In genomic region chr2:121519153-121519552, GRCh38 we compare ENCODE assay signal across 27 cellular contexts. TPM values are rescaled to one million over a fixed set of nuclear protein-coding genes. Genes with fewer than 3 reads are reported as not detected.
DNase-seq lines count a peak whose midpoint lies in the region; ATAC-seq and TF ChIP-seq lines count a peak whose summit lies in the region.
"Had no signal": no experiment of that assay in that cellular context is flagged by ENCODE, and none has a peak within 500 bp of the region (broad histone marks: within the 10 kb centered on the region; RNA-seq: fewer than 3 reads in every experiment).

No MANE protein-coding gene starts in this region.

- H3K27ac ChIP-seq in heart left ventricle = no peak overlapping the region
- no peak overlapping the region for H3K27ac ChIP-seq in left ventricle myocardium inferior (replicated peaks)
- peak overlapping the region; percentile 40 for H3K27ac ChIP-seq in neuronal stem cell (replicated peaks; ENCODE audit: low read length)
- H3K27ac ChIP-seq in upper lobe of right lung = no peak overlapping the region
- H3K27ac ChIP-seq in Peyer's patch = no peak overlapping the region
- H3K27ac ChIP-seq: parathyroid adenoma, VCaP had no signal

- no peak overlapping the region for H2BK5ac ChIP-seq in neuronal stem cell (ENCODE audit: low read length)

- H4K91ac ChIP-seq in neuronal stem cell (ENCODE audit: low read depth, low read length, poor library complexity) = no peak overlapping the region

- intact Hi-C loops in heart left ventricle (cut with DNase I) (no loop called here), left ventricle myocardium inferior (cut with micrococcal nuclease) (no loop called here), upper lobe of right lung (cut with DNase I) (no loop called here)

- no peak overlapping the region for H2AK5ac ChIP-seq in neuronal stem cell (ENCODE audit: low read depth, low read length)

- H3K4me1 ChIP-seq in heart left ventricle (peaks cover 0 to 19% (median 3%) of the 10 kb centered on the region in 12 donors), left ventricle myocardium inferior (peaks cover 24% of the 10 kb centered on the region), neuronal stem cell (ENCODE audit: control insufficient read depth in 2 of 2, insufficient read depth in 1 of 2, low read depth in 1 of 2, low read length in 2 of 2) (peaks cover 24 to 31% of the 10 kb centered on the region in 2 donors), upper lobe of right lung (no peaks in the 10 kb centered on the region), Peyer's patch (no peaks in the 10 kb centered on the region)

- no peak overlapping the region for H3K9ac ChIP-seq in neuronal stem cell (ENCODE audit: low read depth, low read length, poor library complexity)
- H3K9ac ChIP-seq: parathyroid adenoma had no signal

- peaks cover 50% of the 10 kb centered on the region for H3K36me3 Mint-ChIP-seq in effector memory CD8-positive, alpha-beta T cell (ENCODE audit: insufficient read depth)

- no peaks in the 10 kb centered on the region for H3K27me3 Mint-ChIP-seq in effector memory CD8-positive, alpha-beta T cell
- H3K27me3 Mint-ChIP-seq: activated naive CD8-positive, alpha-beta T cell treated with anti-CD3 and anti-CD28 coated beads, Interleukin-2, amount 10 ng/mL, durations not matched to agents 7 days and 5 days; T-cell had no signal

- no peak overlapping the region for H3K23ac ChIP-seq in neuronal stem cell (ENCODE audit: low read depth, low read length, poor library complexity)

- H4K8ac ChIP-seq in neuronal stem cell (ENCODE audit: low read depth, low read length) = no peak overlapping the region

- H2BK15ac ChIP-seq in neuronal stem cell (ENCODE audit: low read length) = no peak overlapping the region

- ATAC-seq in heart left ventricle (peak in 3 of 4 donors; percentile 54 to 75 (median 65)), upper lobe of right lung (peak; percentile 40), HG03196 (IDR thresholded peaks at IDR 0.05; ENCODE audit: unreplicated experiment) (no peak)
- no peak for ATAC-seq in effector memory CD8-positive, alpha-beta T cell (replicated peaks)
- ATAC-seq: left lobe of liver, T-cell had no signal

- DNase-seq in heart left ventricle (no peak), left ventricle myocardium inferior (no peak), neuronal stem cell (ENCODE audit: low spot score) (no peak), upper lobe of right lung (no peak), NCI-H774 (lab: John Stamatoyannopoulos, UW) (no peak), Peyer's patch (no peak)
- no peak for DNase-seq in effector memory CD8-positive, alpha-beta T cell
- DNase-seq: activated CD4-positive, alpha-beta T cell treated with anti-CD3 and anti-CD28 coated beads, Interleukin-2, amount 50 U/mL, for 48 hours; activated naive CD8-positive, alpha-beta T cell treated with anti-CD3 and anti-CD28 coated beads, Interleukin-2, amount 10 ng/mL, durations not matched to agents 7 days and 5 days; DMS53; Kasumi-1; NCI-H1092 treated with DMSO at 0.1 percent for 48 hours; NCI-H2029 treated with DMSO at 0.1 percent for 48 hours; NCI-H510A; SIG-M5; stimulated activated CD4-positive, alpha-beta T cell treated with anti-CD3 and anti-CD28 coated beads, Interleukin-4, amount 100 ng/mL, for 4 hours; T-cell had no signal

- H3K4ac ChIP-seq in neuronal stem cell (ENCODE audit: low read length) = no peak overlapping the region

- H3K9me3 Mint-ChIP-seq in effector memory CD8-positive, alpha-beta T cell = no peaks in the 10 kb centered on the region
- H3K9me3 Mint-ChIP-seq: activated naive CD8-positive, alpha-beta T cell treated with anti-CD3 and anti-CD28 coated beads, Interleukin-2, amount 10 ng/mL, durations not matched to agents 7 days and 5 days; T-cell had no signal

- H3K4me3 ChIP-seq in heart left ventricle (no peak overlapping the region), left ventricle myocardium inferior (no peak overlapping the region), neuronal stem cell (ENCODE audit: low read length in 2 of 2) (no peak overlapping the region), upper lobe of right lung (no peak overlapping the region), Peyer's patch (no peak overlapping the region)
- H3K4me3 ChIP-seq: smooth muscle cell had no signal

- no peak overlapping the region for H3K4me2 ChIP-seq in neuronal stem cell (ENCODE audit: insufficient read depth, low read length, poor library complexity, severe bottlenecking)
- H3K4me2 ChIP-seq: smooth muscle cell had no signal

- H3K14ac ChIP-seq in neuronal stem cell (ENCODE audit: low read length) = no peak overlapping the region

- H2BK120ac ChIP-seq in neuronal stem cell (ENCODE audit: low read depth, low read length) = no peak overlapping the region

- no peak overlapping the region for H3K4me3 Mint-ChIP-seq in effector memory CD8-positive, alpha-beta T cell
- H3K4me3 Mint-ChIP-seq: activated naive CD8-positive, alpha-beta T cell treated with anti-CD3 and anti-CD28 coated beads, Interleukin-2, amount 10 ng/mL, durations not matched to agents 7 days and 5 days; T-cell had no signal

- H3K27me3 ChIP-seq in heart left ventricle (no peaks in the 10 kb centered on the region), left ventricle myocardium inferior (ENCODE audit: low read depth) (no peaks in the 10 kb centered on the region), neuronal stem cell (ENCODE audit: control insufficient read depth in 3 of 3, insufficient read depth in 3 of 3, low read depth in 1 of 3, low read length in 3 of 3) (no peaks in the 10 kb centered on the region), upper lobe of right lung (no peaks in the 10 kb centered on the region), Peyer's patch (no peaks in the 10 kb centered on the region)

- H3K9me3 ChIP-seq in heart left ventricle (no peaks in the 10 kb centered on the region), left ventricle myocardium inferior (replicated peaks) (no peaks in the 10 kb centered on the region), neuronal stem cell (replicated peaks in 1 of 2; ENCODE audit: control insufficient read depth in 2 of 2, insufficient read depth in 1 of 2, low read depth in 1 of 2, low read length in 2 of 2) (no peaks in the 10 kb centered on the region), upper lobe of right lung (no peaks in the 10 kb centered on the region), Peyer's patch (no peaks in the 10 kb centered on the region)

- no peak for TF ChIP-seq POLR2A in heart left ventricle (IDR thresholded peaks at IDR 0.05)
- no peak for TF ChIP-seq POLR2A in Peyer's patch (IDR thresholded peaks at IDR 0.05)

- peak overlapping the region; percentile 88 for H3K18ac ChIP-seq in neuronal stem cell (ENCODE audit: low read length)

- WGBS in heart left ventricle, 4 donors = 48 to 69% (median 55%) methylated on average over 1 of the region's 1 CpG
- no CpG with 5 or more reads among the region's 1 CpG for WGBS in neuronal stem cell (ENCODE audit: extremely low coverage in 2 of 2, insufficient read length in 2 of 2, insufficient replicate concordance in 1 of 2), 2 donors

- H3K27ac Mint-ChIP-seq in effector memory CD8-positive, alpha-beta T cell = peak overlapping the region; percentile 26 to 28
- H3K27ac Mint-ChIP-seq: activated naive CD8-positive, alpha-beta T cell treated with anti-CD3 and anti-CD28 coated beads, Interleukin-2, amount 10 ng/mL, durations not matched to agents 7 days and 5 days had no signal

- H2BK12ac ChIP-seq in neuronal stem cell (ENCODE audit: low read length) = peak overlapping the region; percentile 61

- peaks cover 3% of the 10 kb centered on the region for H3K79me1 ChIP-seq in neuronal stem cell (ENCODE audit: low read depth, low read length)

- H3K36me3 ChIP-seq in heart left ventricle = peaks cover 0 to 93% (median 79%) of the 10 kb centered on the region in 9 donors
- H3K36me3 ChIP-seq in left ventricle myocardium inferior = peaks cover 55% of the 10 kb centered on the region
- peaks cover 0 to 78% of the 10 kb centered on the region in 2 donors for H3K36me3 ChIP-seq in neuronal stem cell (replicated peaks in 1 of 2; ENCODE audit: control insufficient read depth in 2 of 2, insufficient read depth in 2 of 2, low read length in 2 of 2)
- peaks cover 52% of the 10 kb centered on the region for H3K36me3 ChIP-seq in upper lobe of right lung
- peaks cover 0 to 35% (median 0%) of the 10 kb centered on the region in 3 donors for H3K36me3 ChIP-seq in Peyer's patch

- H2AFZ ChIP-seq in neuronal stem cell (ENCODE audit: low read length) = no peak overlapping the region
- H2AFZ ChIP-seq: parathyroid adenoma had no signal

- peaks cover 0 to 11% of the 10 kb centered on the region in 2 donors for H3K4me1 Mint-ChIP-seq in effector memory CD8-positive, alpha-beta T cell (ENCODE audit: low read depth in 2 of 2)

- TF ChIP-seq CTCF in heart left ventricle (IDR thresholded peaks at IDR 0.05) = no peak
- TF ChIP-seq CTCF in left ventricle myocardium inferior (IDR thresholded peaks at IDR 0.05; ENCODE audit: borderline replicate concordance) = no peak
- TF ChIP-seq CTCF in upper lobe of right lung (IDR thresholded peaks at IDR 0.05) = no peak
- no peak for TF ChIP-seq CTCF in Peyer's patch (IDR thresholded peaks at IDR 0.05)

RNA-seq across cellular contexts. Expression of gene RNU4ATAC, which starts 11.5 kb away (rescaled TPM):
- total RNA-seq in heart left ventricle = not detected
- not detected for polyA plus RNA-seq in heart left ventricle
- total RNA-seq in left ventricle myocardium inferior = 7.3 TPM
- polyA plus RNA-seq in neuronal stem cell (2013, experiment 1 of 2) = not detected
- not detected for polyA plus RNA-seq in neuronal stem cell (2013, experiment 2 of 2)
- not detected for total RNA-seq in upper lobe of right lung
- under 1 TPM in 1 of 4 donors, not detected in 3; under 0.01 TPM for total RNA-seq in Peyer's patch
- total RNA-seq: activated naive CD8-positive, alpha-beta T cell treated with anti-CD3 and anti-CD28 coated beads, Interleukin-2, amount 10 ng/mL, durations not matched to agents 7 days and 5 days; dermis microvascular lymphatic vessel endothelial cell; esophagus mucosa; H4; HT1080; left lobe of liver; smooth muscle cell; T-cell had no signal
- polyA plus RNA-seq: AG04450 had no signal

Comparison
In these comparisons a context has a peak if more than half of its experiments do, and no peak if none do; other contexts are left out.
1. ATAC-seq: peak in heart left ventricle (3 of 4) and upper lobe of right lung (single experiment); none in effector memory CD8-positive, alpha-beta T cell (single experiment) and HG03196 (single experiment).